In genomic region chr14:88599761-88600439, GRCh38 we compare ENCODE assay signal across 12 cellular contexts. TPM values are rescaled to one million over a fixed set of nuclear protein-coding genes. Genes with fewer than 3 reads are reported as not detected.
DNase-seq lines count a peak whose midpoint lies in the region; ATAC-seq, FAIRE-seq and TF ChIP-seq lines count a peak whose summit lies in the region.
"Had no signal": no experiment of that assay in that cellular context is flagged by ENCODE, and none has a peak within 500 bp of the region (broad histone marks: within the 10 kb centered on the region; RNA-seq: fewer than 3 reads in every experiment).

No MANE protein-coding gene starts in this region.

- no peak for TF ChIP-seq POLR2A in HepG2 (IDR thresholded peaks at IDR 0.05; ENCODE audit: insufficient read depth in 1 of 2, low read depth in 2 of 2, low read length in 2 of 2)

- H3K36me3 Mint-ChIP-seq in activated CD4-positive, alpha-beta T cell treated with anti-CD3 and anti-CD28 coated beads for 36 hours (ENCODE audit: low read depth) = peaks cover 57% of the 10 kb centered on the region
- H3K36me3 Mint-ChIP-seq in T-helper 17 cell (ENCODE audit: low read depth) = peaks cover 24% of the 10 kb centered on the region

- H3K4me3 Mint-ChIP-seq in activated CD4-positive, alpha-beta T cell treated with anti-CD3 and anti-CD28 coated beads for 36 hours = peak overlapping the region; percentile 38
- peak overlapping the region; percentile 76 for H3K4me3 Mint-ChIP-seq in T-helper 17 cell

- intact Hi-C loops in activated CD4-positive, alpha-beta T cell treated with anti-CD3 and anti-CD28 coated beads for 36 hours (cut with DNase I, micrococcal nuclease) = loop anchor here (2.0 to 5.0 kb wide), 2 partner anchors 37 to 192 kb away; partner anchors contain the start of genes EML5 (in 2 of the 2) and ZC3H14 (in 1 of the 2)
- intact Hi-C loops in HepG2 (cut with micrococcal nuclease; ENCODE audit: unreplicated experiment) = no loop called here
- intact Hi-C loops in PC-9 (cut with micrococcal nuclease; ENCODE audit: unreplicated experiment) = no loop called here

- H3K4me2 ChIP-seq in HepG2 (ENCODE audit: low read depth, low read length) (no peak overlapping the region), PC-9 (no peak overlapping the region)
- H3K4me2 ChIP-seq: SK-N-SH had no signal

- BruUV-seq in HepG2 (replicated peaks; lab: Mats Ljungman, UMichigan) = no TSS peak
- no TSS peak for BruUV-seq in PC-9 (replicated peaks; lab: Mats Ljungman, UMichigan)

- CTCF ChIA-PET in activated CD4-positive, alpha-beta T cell treated with anti-CD3 and anti-CD28 coated beads for 36 hours (lab: Charles Lee) = interaction anchor here (0.7 to 1.4 kb wide), 4 partner anchors 18 to 1011 kb away, joined by 3 read pairs; no protein-coding TSS in a partner anchor
- CTCF ChIA-PET in HepG2 (lab: Yijun Ruan, JAX; ENCODE audit: low intra/inter-chr PET ratio, low total read pairs) = no interaction called here
- CTCF ChIA-PET in PC-9 (lab: Charles Lee) = no interaction called here

- peaks cover 26% of the 10 kb centered on the region for H3K4me1 Mint-ChIP-seq in activated CD4-positive, alpha-beta T cell treated with anti-CD3 and anti-CD28 coated beads for 36 hours
- H3K4me1 Mint-ChIP-seq in T-helper 17 cell = peaks cover 29% of the 10 kb centered on the region

- H3K27ac Mint-ChIP-seq in activated CD4-positive, alpha-beta T cell treated with anti-CD3 and anti-CD28 coated beads for 36 hours = peak overlapping the region; percentile 78
- peak overlapping the region; percentile 91 for H3K27ac Mint-ChIP-seq in T-helper 17 cell

- no peaks in the 10 kb centered on the region for H3F3A ChIP-seq in PC-9 (ENCODE audit: insufficient read depth, low read depth)

- H3K27me3 ChIP-seq in HepG2 (ENCODE audit: control insufficient read depth in 1 of 2, insufficient read depth in 2 of 2, low read length in 2 of 2) (no peaks in the 10 kb centered on the region), PC-9 (ENCODE audit: insufficient read depth, low read depth) (no peaks in the 10 kb centered on the region)

- H4K20me1 ChIP-seq in HepG2 (ENCODE audit: insufficient read depth, low read length) (no peaks in the 10 kb centered on the region), PC-9 (ENCODE audit: insufficient read depth) (no peaks in the 10 kb centered on the region)

- TF ChIP-seq EP300 in HepG2 (IDR thresholded peaks at IDR 0.05; ENCODE audit: low read depth in 2 of 2, low read length in 2 of 2) (no peak), HepG2 (CRISPR knock-in tag; IDR thresholded peaks at IDR 0.05; ENCODE audit: borderline replicate concordance) (no peak)

- no peaks in the 10 kb centered on the region for H3K9me2 ChIP-seq in PC-9 (ENCODE audit: insufficient read depth)
- H3K9me2 ChIP-seq: SK-N-SH had no signal

- in situ Hi-C loops in HepG2 (cut with HindIII; ENCODE audit: extremely low pct_ligation_motif_present, low pct_unique_long_range_greater_than_20kb) = no loop called here

- H3K36me3 ChIP-seq in HepG2 (replicated peaks in 1 of 2; ENCODE audit: control insufficient read depth in 1 of 2, insufficient read depth in 2 of 2, low read length in 2 of 2) = peaks cover 39 to 92% of the 10 kb centered on the region in 2 experiments
- no peaks in the 10 kb centered on the region; the same call in 1 of the 2 replicates for H3K36me3 ChIP-seq in PC-9 (ENCODE audit: low read depth)

- peak; percentile 52 for DNase-seq in activated CD4-positive, alpha-beta T cell treated with anti-CD3 and anti-CD28 coated beads for 36 hours
- DNase-seq in activated CD4-positive, alpha-beta T cell treated with anti-CD3 and anti-CD28 coated beads for 4 hours = no peak
- DNase-seq in T-helper 17 cell (no peak), iPS-NIHi11 (ENCODE audit: low spot score) (no peak), HepG2 (ENCODE audit: low spot score) (no peak), PC-9 (no peak)
- peak; percentile 10 to 33 for DNase-seq in stimulated activated CD4-positive, alpha-beta T cell treated with anti-CD3 and anti-CD28 coated beads, Interleukin-4, amount 100 ng/mL, for 48 hours (ENCODE audit: low read depth in 2 of 2)
- DNase-seq: effector CD4-positive, alpha-beta T cell; mesenchymal stem cell; SK-N-SH had no signal

- H3K27ac ChIP-seq in HepG2 (ENCODE audit: extremely low read length, insufficient read depth, low read length) (no peak overlapping the region), PC-9 (no peak overlapping the region)

- FAIRE-seq in HepG2 (lab: Jason Lieb, UNC) = no peak
- FAIRE-seq: A204.1 had no signal

- H3K79me2 ChIP-seq in HepG2 (ENCODE audit: insufficient read depth, low read length) = no peaks in the 10 kb centered on the region
- H3K79me2 ChIP-seq in PC-9 (ENCODE audit: low read depth) = no peaks in the 10 kb centered on the region

- no peak overlapping the region for H2AFZ ChIP-seq in HepG2 (ENCODE audit: low read length)
- H2AFZ ChIP-seq in PC-9 = no peak overlapping the region

- H3K9ac ChIP-seq in HepG2 (ENCODE audit: insufficient read depth, low read depth, low read length) = no peak overlapping the region
- H3K9ac ChIP-seq: SK-N-SH had no signal

- TF ChIP-seq RAD21 in HepG2 (CRISPR knock-in tag; IDR thresholded peaks at IDR 0.05) = no peak

- POLR2A ChIA-PET in activated CD4-positive, alpha-beta T cell treated with anti-CD3 and anti-CD28 coated beads for 36 hours (lab: Charles Lee) = no interaction called here
- POLR2A ChIA-PET in HepG2 (lab: Yijun Ruan, JAX) (no interaction called here), PC-9 (lab: Charles Lee; ENCODE audit: unreplicated experiment) (no interaction called here)

- no peaks in the 10 kb centered on the region for H3K27me3 Mint-ChIP-seq in activated CD4-positive, alpha-beta T cell treated with anti-CD3 and anti-CD28 coated beads for 36 hours
- H3K27me3 Mint-ChIP-seq in T-helper 17 cell = no peaks in the 10 kb centered on the region

- WGBS in HepG2 (ENCODE audit: low lambda C conversion rate) = 97% methylated on average over 10 of the region's 10 CpGs

- peaks cover 8% of the 10 kb centered on the region; the same call in 1 of the 2 replicates for H3K4me1 ChIP-seq in HepG2 (ENCODE audit: insufficient read depth, low read length)
- H3K4me1 ChIP-seq in PC-9 (replicated peaks; ENCODE audit: insufficient read depth) = no peaks in the 10 kb centered on the region

- no peaks in the 10 kb centered on the region for H3K9me3 Mint-ChIP-seq in activated CD4-positive, alpha-beta T cell treated with anti-CD3 and anti-CD28 coated beads for 36 hours (ENCODE audit: low read depth)

- ATAC-seq in activated CD4-positive, alpha-beta T cell treated with anti-CD3 and anti-CD28 coated beads for 36 hours = peak; percentile 94
- peak; percentile 95 for ATAC-seq in HG02610 (IDR thresholded peaks at IDR 0.05; ENCODE audit: unreplicated experiment)
- peak; percentile 47 for ATAC-seq in T-helper 17 cell
- ATAC-seq in HepG2 = no peak

- no peak for TF ChIP-seq CTCF in HepG2 (CRISPR knock-in tag; IDR thresholded peaks at IDR 0.05)
- no peak for TF ChIP-seq CTCF in PC-9 (conservative IDR thresholded peaks at IDR 0.05)

- H3K4me3 ChIP-seq in HepG2 (replicated peaks in 1 of 3; ENCODE audit: insufficient read depth in 1 of 3, low read depth in 2 of 3, low read length in 3 of 3) = no peak overlapping the region
- H3K4me3 ChIP-seq in PC-9 = no peak overlapping the region

- H3K9me3 ChIP-seq in T-helper 17 cell (ENCODE audit: control insufficient read depth, low read length, poor library complexity, severe bottlenecking) (no peaks in the 10 kb centered on the region), HepG2 (ENCODE audit: low read length) (no peaks in the 10 kb centered on the region), PC-9 (ENCODE audit: insufficient read depth, low read depth) (no peaks in the 10 kb centered on the region)
- H3K9me3 ChIP-seq: SK-N-SH had no signal

RNA-seq across cellular contexts. Expression of gene ZC3H14, which starts 37.1 kb away (rescaled TPM):
- total RNA-seq in activated CD4-positive, alpha-beta T cell treated with anti-CD3 and anti-CD28 coated beads for 36 hours = 10 to 100 TPM; 46.9 to 63.6 TPM
- 10 to 100 TPM; 34.5 to 41.7 TPM for total RNA-seq in T-helper 17 cell
- 65.1 and 94.2 TPM in 2 replicates for total RNA-seq in HepG2 (2016; rRNA removed; fragmentation: Illumina TruSeq; extraction: Trizol)
- total RNA-seq in HepG2 (2016; cell fraction: cytosol; rRNA removed; fragmentation: Illumina TruSeq; extraction: Trizol; ENCODE audit: low read depth) = 54.6 and 64.5 TPM in 2 replicates
- total RNA-seq in HepG2 (2016; cell fraction: insoluble cytoplasmic fraction; rRNA removed; fragmentation: Illumina TruSeq; extraction: Trizol) = 59.7 and 87.2 TPM in 2 replicates
- total RNA-seq in HepG2 (2016; cell fraction: membrane; rRNA removed; fragmentation: Illumina TruSeq; extraction: Trizol) = 25.9 and 26.0 TPM in 2 replicates
- total RNA-seq in HepG2 (2016; cell fraction: nucleus; rRNA removed; fragmentation: Illumina TruSeq; extraction: Trizol) = 50.6 and 52.1 TPM in 2 replicates
- 60.8 and 67.5 TPM in 2 replicates for polyA plus RNA-seq in HepG2 (2011; rRNA removed)
- 37.8 and 48.4 TPM in 2 replicates for polyA plus RNA-seq in HepG2 (2011; cell fraction: cytosol; rRNA removed)
- 75.4 and 75.5 TPM in 2 replicates for polyA plus RNA-seq in HepG2 (2011; cell fraction: nucleus; rRNA removed)
- 25.2 and 25.4 TPM in 2 replicates for polyA plus RNA-seq in HepG2 (2012)
- 6.4 and 6.5 TPM in 2 replicates for polyA plus RNA-seq in HepG2 (2016; cell fraction: cytosol; fragmentation: Illumina TruSeq; extraction: Trizol; ENCODE audit: low read depth)
- 73.3 and 82.2 TPM in 2 replicates for polyA plus RNA-seq in HepG2 (2016; cell fraction: insoluble cytoplasmic fraction; fragmentation: Illumina TruSeq; extraction: Trizol; ENCODE audit: low read depth)
- polyA plus RNA-seq in HepG2 (2016; cell fraction: membrane; fragmentation: Illumina TruSeq; extraction: Trizol; ENCODE audit: low read depth) = 8.3 and 15.1 TPM in 2 replicates
- 75.8 and 82.9 TPM in 2 replicates for polyA plus RNA-seq in HepG2 (2016; cell fraction: nucleus; fragmentation: Illumina TruSeq; extraction: Trizol; ENCODE audit: insufficient read depth, low read depth)
- polyA minus RNA-seq in HepG2 (2011; rRNA and poly(A)+ RNA removed; ENCODE audit: low replicate concordance) = 87.6 and 214 TPM in 2 replicates
- 38.7 and 40.2 TPM in 2 replicates for polyA minus RNA-seq in HepG2 (2011; cell fraction: cytosol; rRNA and poly(A)+ RNA removed)
- polyA minus RNA-seq in HepG2 (2011; cell fraction: nucleus; rRNA and poly(A)+ RNA removed) = 47.1 and 51.6 TPM in 2 replicates
- total RNA-seq in PC-9 (2021) = 14.6 and 20.2 TPM in 2 replicates

RNA-seq across cellular contexts. Expression of gene PTPN21, which starts 45.1 kb away (rescaled TPM):
- under 1 TPM; 0.12 to 0.16 TPM for total RNA-seq in activated CD4-positive, alpha-beta T cell treated with anti-CD3 and anti-CD28 coated beads for 36 hours
- not detected for total RNA-seq in T-helper 17 cell
- total RNA-seq in HepG2 (2016; rRNA removed; fragmentation: Illumina TruSeq; extraction: Trizol) = 3.3 and 3.7 TPM in 2 replicates
- total RNA-seq in HepG2 (2016; cell fraction: cytosol; rRNA removed; fragmentation: Illumina TruSeq; extraction: Trizol; ENCODE audit: low read depth) = 0.53 and 0.81 TPM in 2 replicates
- total RNA-seq in HepG2 (2016; cell fraction: insoluble cytoplasmic fraction; rRNA removed; fragmentation: Illumina TruSeq; extraction: Trizol) = 2.7 and 2.8 TPM in 2 replicates
- 2.0 and 2.4 TPM in 2 replicates for total RNA-seq in HepG2 (2016; cell fraction: membrane; rRNA removed; fragmentation: Illumina TruSeq; extraction: Trizol)
- 5.0 and 6.9 TPM in 2 replicates for total RNA-seq in HepG2 (2016; cell fraction: nucleus; rRNA removed; fragmentation: Illumina TruSeq; extraction: Trizol)
- 2.0 and 2.8 TPM in 2 replicates for polyA plus RNA-seq in HepG2 (2011; rRNA removed)
- polyA plus RNA-seq in HepG2 (2011; cell fraction: cytosol; rRNA removed) = 1.3 and 1.9 TPM in 2 replicates
- polyA plus RNA-seq in HepG2 (2011; cell fraction: nucleus; rRNA removed) = 4.3 and 4.8 TPM in 2 replicates
- polyA plus RNA-seq in HepG2 (2012) = 1.9 and 2.2 TPM in 2 replicates
- polyA plus RNA-seq in HepG2 (2016; cell fraction: cytosol; fragmentation: Illumina TruSeq; extraction: Trizol; ENCODE audit: low read depth) = 0.18 and 0.32 TPM in 2 replicates
- 2.4 and 2.5 TPM in 2 replicates for polyA plus RNA-seq in HepG2 (2016; cell fraction: insoluble cytoplasmic fraction; fragmentation: Illumina TruSeq; extraction: Trizol; ENCODE audit: low read depth)
- polyA plus RNA-seq in HepG2 (2016; cell fraction: membrane; fragmentation: Illumina TruSeq; extraction: Trizol; ENCODE audit: low read depth) = 0.85 and 1.3 TPM in 2 replicates
- polyA plus RNA-seq in HepG2 (2016; cell fraction: nucleus; fragmentation: Illumina TruSeq; extraction: Trizol; ENCODE audit: insufficient read depth, low read depth) = 6.7 and 7.3 TPM in 2 replicates
- polyA minus RNA-seq in HepG2 (2011; rRNA and poly(A)+ RNA removed; ENCODE audit: low replicate concordance) = 2.7 and 5.2 TPM in 2 replicates
- polyA minus RNA-seq in HepG2 (2011; cell fraction: cytosol; rRNA and poly(A)+ RNA removed) = 2.4 and 3.0 TPM in 2 replicates
- polyA minus RNA-seq in HepG2 (2011; cell fraction: nucleus; rRNA and poly(A)+ RNA removed) = 5.9 and 7.6 TPM in 2 replicates
- 4.0 and 4.7 TPM in 2 replicates for total RNA-seq in PC-9 (2021)

Comparison
In these comparisons a context has a peak if more than half of its experiments do, and no peak if none do; other contexts are left out.
1. DNase-seq: peak in activated CD4-positive, alpha-beta T cell treated with anti-CD3 and anti-CD28 coated beads for 36 hours (single experiment) and stimulated activated CD4-positive, alpha-beta T cell treated with anti-CD3 and anti-CD28 coated beads, Interleukin-4, amount 100 ng/mL, for 48 hours (2 of 2); none in activated CD4-positive, alpha-beta T cell treated with anti-CD3 and anti-CD28 coated beads for 4 hours (0 of 2), T-helper 17 cell (0 of 3), iPS-NIHi11 (single experiment), HepG2 (single experiment) and PC-9 (0 of 2).
2. intact Hi-C loops: an anchor here in activated CD4-positive, alpha-beta T cell treated with anti-CD3 and anti-CD28 coated beads for 36 hours (2.0 to 5.0 kb wide); none called in HepG2 and PC-9.